ENCODE assay signal across 22 cellular contexts in the genomic region with DNA sequence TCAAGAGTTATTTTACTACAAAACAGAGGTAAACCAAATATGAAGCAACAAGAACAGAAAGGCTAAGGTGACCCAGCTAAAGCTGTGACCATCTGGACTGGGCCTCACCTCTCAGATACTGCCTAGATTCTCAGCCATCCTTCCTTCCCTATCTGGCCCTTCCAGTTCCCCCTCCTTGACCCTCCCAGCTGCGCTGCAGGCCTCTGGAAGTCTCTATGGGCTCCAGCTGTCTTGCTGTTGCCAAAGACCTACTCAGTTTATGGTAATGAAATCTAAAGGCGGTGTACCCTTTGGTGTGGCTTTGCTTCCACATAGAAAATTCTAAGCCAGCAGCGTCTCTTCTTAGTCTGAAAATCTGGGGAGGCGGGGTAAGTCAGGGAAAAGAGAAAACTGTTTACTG. TPM values are rescaled to one million over a fixed set of nuclear protein-coding genes. Genes with fewer than 3 reads are reported as not detected.
A peak's percentile ranks its signal among the peaks of the same experiment; 100 is the strongest.
DNase-seq lines count a peak whose midpoint lies in the region; ATAC-seq and TF ChIP-seq lines count a peak whose summit lies in the region.
"Had no signal": no experiment of that assay in that cellular context is flagged by ENCODE, and none has a peak within 500 bp of the region (broad histone marks: within the 10 kb centered on the region; RNA-seq: fewer than 3 reads in every experiment).

No MANE protein-coding gene starts in this region.

- intact Hi-C loops in sciatic nerve (cut with DNase I), result no loop called here

- H3K27me3 Mint-ChIP-seq in glutamatergic neuron (ENCODE audit: unreplicated experiment), result peaks cover 2% of the 10 kb centered on the region
- H3K27me3 Mint-ChIP-seq in natural killer cell treated with Interleukin-12 subunit alpha and Interleukin-12 subunit beta and Interleukin-15 and Interleukin-18, amount 100 ng/mL, for 72 hours, result peaks cover 0 to 2% of the 10 kb centered on the region in 2 donors

- peaks cover 3% of the 10 kb centered on the region for H3K9me3 Mint-ChIP-seq in glutamatergic neuron (ENCODE audit: unreplicated experiment)
- no peaks in the 10 kb centered on the region for H3K9me3 Mint-ChIP-seq in natural killer cell treated with Interleukin-12 subunit alpha and Interleukin-12 subunit beta and Interleukin-15 and Interleukin-18, amount 100 ng/mL, for 72 hours

- no peak for TF ChIP-seq CTCF in glutamatergic neuron (IDR thresholded peaks at IDR 0.05; ENCODE audit: partially characterized antibody, unreplicated experiment)

- H3K4me1 Mint-ChIP-seq in glutamatergic neuron (ENCODE audit: low read depth, unreplicated experiment), result peaks cover 10% of the 10 kb centered on the region
- no peaks in the 10 kb centered on the region for H3K4me1 Mint-ChIP-seq in natural killer cell treated with Interleukin-12 subunit alpha and Interleukin-12 subunit beta and Interleukin-15 and Interleukin-18, amount 100 ng/mL, for 72 hours (ENCODE audit: low read depth in 2 of 2)

- no peaks in the 10 kb centered on the region for H3K36me3 Mint-ChIP-seq in glutamatergic neuron (ENCODE audit: unreplicated experiment)
- no peaks in the 10 kb centered on the region for H3K36me3 Mint-ChIP-seq in natural killer cell treated with Interleukin-12 subunit alpha and Interleukin-12 subunit beta and Interleukin-15 and Interleukin-18, amount 100 ng/mL, for 72 hours

- ATAC-seq in sciatic nerve, result peak; percentile 27
- no peak for ATAC-seq in natural killer cell treated with Interleukin-12 subunit alpha and Interleukin-12 subunit beta and Interleukin-15 and Interleukin-18, amount 100 ng/mL, for 72 hours

- no peak overlapping the region for H3K27ac Mint-ChIP-seq in glutamatergic neuron (ENCODE audit: unreplicated experiment)
- no peak overlapping the region for H3K27ac Mint-ChIP-seq in natural killer cell treated with Interleukin-12 subunit alpha and Interleukin-12 subunit beta and Interleukin-15 and Interleukin-18, amount 100 ng/mL, for 72 hours

- DNase-seq in NCI-H82 (lab: John Stamatoyannopoulos, UW), result peak; percentile 37
- DNase-seq in NCI-H82 treated with DMSO at 0.1 percent for 48 hours (lab: John Stamatoyannopoulos, UW; ENCODE audit: unreplicated experiment), result no peak
- DNase-seq in glutamatergic neuron, result peak; percentile 27
- no peak for DNase-seq in sciatic nerve (ENCODE audit: low spot score)
- DNase-seq in natural killer cell treated with Interleukin-12 subunit alpha and Interleukin-12 subunit beta and Interleukin-15 and Interleukin-18, amount 100 ng/mL, for 72 hours (ENCODE audit: low spot score), result no peak
- no peak for DNase-seq in NCI-H2029 treated with DMSO at 0.1 percent for 48 hours (lab: John Stamatoyannopoulos, UW)
- DNase-seq in NOMO-1 (lab: John Stamatoyannopoulos, UW; ENCODE audit: unreplicated experiment in 2 of 2), result no peak
- DNase-seq in activated CD4-positive, alpha-beta T cell treated with anti-CD3 and anti-CD28 coated beads, Interleukin-2, amount 50 U/mL, for 4 hours, result no peak
- DNase-seq: 8988T, COR-L47, DMS153, HCEC 1CT, IMR-90, Karpas-422, NCI-H1092 treated with DMSO at 0.1 percent for 48 hours, NCI-H146, NCI-H2081, NCI-H2171 treated with DMSO at 0.1 percent for 48 hours, NCI-H446 treated with DMSO at 0.1 percent for 48 hours, RPMI8226, SHP77 treated with DMSO at 0.1 percent for 48 hours had no signal

- no peak overlapping the region for H3K4me3 Mint-ChIP-seq in glutamatergic neuron (ENCODE audit: unreplicated experiment)
- H3K4me3 Mint-ChIP-seq in natural killer cell treated with Interleukin-12 subunit alpha and Interleukin-12 subunit beta and Interleukin-15 and Interleukin-18, amount 100 ng/mL, for 72 hours, result no peak overlapping the region

RNA-seq across cellular contexts. Expression of a gene that starts 55.7 kb away (rescaled TPM):
- 1.1 TPM for total RNA-seq in glutamatergic neuron (ENCODE audit: unreplicated experiment)
- total RNA-seq in sciatic nerve, result 4.0 TPM
- total RNA-seq in natural killer cell treated with Interleukin-12 subunit alpha and Interleukin-12 subunit beta and Interleukin-15 and Interleukin-18, amount 100 ng/mL, for 72 hours, result under 1 TPM in 1 of 2 donors, not detected in 1; 0.28 TPM
- total RNA-seq: Daoy had no signal

Comparison
In these comparisons a context has a peak if more than half of its experiments do, and no peak if none do; other contexts are left out.
1. DNase-seq: peak in NCI-H82 (single experiment) and glutamatergic neuron (single experiment); none in NCI-H82 treated with DMSO at 0.1 percent for 48 hours (single experiment), sciatic nerve (single experiment), natural killer cell treated with Interleukin-12 subunit alpha and Interleukin-12 subunit beta and Interleukin-15 and Interleukin-18, amount 100 ng/mL, for 72 hours (single experiment), NCI-H2029 treated with DMSO at 0.1 percent for 48 hours (single experiment), NOMO-1 (0 of 2) and activated CD4-positive, alpha-beta T cell treated with anti-CD3 and anti-CD28 coated beads, Interleukin-2, amount 50 U/mL, for 4 hours (0 of 2).